ENCODE assay signal across 8 cellular contexts in the genomic region with DNA sequence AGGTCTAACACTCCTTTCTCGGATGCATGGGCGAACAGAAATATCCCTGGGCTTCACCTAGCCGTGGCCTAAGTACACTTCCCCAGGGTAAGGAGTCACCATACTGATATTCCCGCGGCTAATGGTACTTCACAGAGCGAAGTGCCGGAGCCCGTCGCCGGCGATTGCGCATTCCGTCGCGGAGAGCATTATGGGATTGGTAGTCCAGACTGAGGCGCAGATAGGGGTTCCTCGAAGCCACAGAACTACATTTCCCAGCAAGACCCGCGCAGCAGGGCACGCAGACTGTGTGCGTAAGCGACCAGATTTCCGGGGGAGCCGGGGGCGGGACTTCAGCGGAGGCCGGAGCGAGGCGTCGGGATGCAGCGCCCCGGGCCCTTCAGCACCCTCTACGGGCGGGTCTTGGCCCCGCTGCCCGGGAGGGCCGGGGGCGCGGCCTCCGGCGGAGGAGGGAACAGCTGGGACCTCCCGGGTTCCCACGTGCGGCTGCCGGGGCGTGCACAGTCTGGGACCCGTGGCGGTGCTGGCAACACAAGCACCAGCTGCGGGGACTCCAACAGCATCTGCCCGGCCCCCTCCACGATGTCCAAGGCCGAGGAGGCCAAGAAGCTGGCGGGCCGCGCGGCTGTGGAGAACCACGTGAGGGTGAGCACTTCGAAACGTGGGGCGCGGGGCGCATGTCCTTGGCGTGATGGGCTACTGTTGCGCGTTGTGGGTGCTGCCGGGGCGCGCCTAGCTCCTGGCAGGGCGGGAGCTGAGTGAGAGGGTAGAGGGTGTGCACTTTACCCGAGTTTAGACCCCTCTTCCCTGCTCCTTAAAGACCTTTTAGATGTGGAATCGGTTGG. TPM values are rescaled to one million over a fixed set of nuclear protein-coding genes. Genes with fewer than 3 reads are reported as not detected.
DNase-seq lines count a peak whose midpoint lies in the region; ATAC-seq, FAIRE-seq and TF ChIP-seq lines count a peak whose summit lies in the region.

Gene RPIA, plus strand, starts transcription at position 335 of the 845 bp plus-strand sequence. Its CDS starts 26 bp downstream, at position 361.

- peaks cover 5% of the 10 kb centered on the region for H3K36me3 Mint-ChIP-seq in activated naive CD8-positive, alpha-beta T cell treated with anti-CD3 and anti-CD28 coated beads, Interleukin-2, amount 10 ng/mL, durations not matched to agents 7 days and 5 days

- POLR2A ChIA-PET in activated naive CD8-positive, alpha-beta T cell treated with anti-CD3 and anti-CD28 coated beads, Interleukin-2, amount 10 ng/mL, durations not matched to agents 7 days and 5 days (lab: Charles Lee), result interaction anchor here (0.8 to 1.3 kb wide), 4 partner anchors 61 to 65 kb away, joined by 3 to 5 read pairs (median 3); no protein-coding TSS in a partner anchor

- H3K4me1 Mint-ChIP-seq in activated naive CD8-positive, alpha-beta T cell treated with anti-CD3 and anti-CD28 coated beads, Interleukin-2, amount 10 ng/mL, durations not matched to agents 7 days and 5 days, result peaks cover 30% of the 10 kb centered on the region

- H3K27me3 Mint-ChIP-seq in activated naive CD8-positive, alpha-beta T cell treated with anti-CD3 and anti-CD28 coated beads, Interleukin-2, amount 10 ng/mL, durations not matched to agents 7 days and 5 days, result no peaks in the 10 kb centered on the region

- H3K79me2 ChIP-seq in SU-DHL-6 (ENCODE audit: insufficient read depth, low read length), result peaks cover 49% of the 10 kb centered on the region

- H3F3A ChIP-seq in SU-DHL-6 (ENCODE audit: insufficient read depth), result no peaks in the 10 kb centered on the region

- H2AFZ ChIP-seq in SU-DHL-6 (ENCODE audit: low read depth, low read length, severe bottlenecking), result peak within 1 kb of the TSS; percentile 85

- intact Hi-C loops in Right ventricle myocardium inferior (cut with DNase I), result loop anchor here (1.0 to 5.0 kb wide), 2 partner anchors 46 to 64 kb away; partner anchors contain the start of gene EIF2AK3
- intact Hi-C loops in pancreas (cut with DNase I), result no loop called here
- intact Hi-C loops in tibial artery (cut with DNase I; ENCODE audit: low total_unique reads), result loop anchor here (2.0 kb wide), 1 partner anchor 65 kb away; the partner anchor contains the start of gene EIF2AK3

- H3K9ac ChIP-seq in SU-DHL-6 (ENCODE audit: low read length), result peak within 1 kb of the TSS; percentile 69

- DNase-seq in NCI-H128 (lab: John Stamatoyannopoulos, UW; ENCODE audit: unreplicated experiment) (peak; percentile 88), Right ventricle myocardium inferior (ENCODE audit: missing footprints) (peak; percentile 99), pancreas (peak; percentile 96 to 100 (median 99)), tibial artery (peak; percentile 99)
- peak; percentile 96 for DNase-seq in activated naive CD8-positive, alpha-beta T cell treated with anti-CD3 and anti-CD28 coated beads, Interleukin-2, amount 10 ng/mL, durations not matched to agents 7 days and 5 days

- WGBS in pancreas, 2 donors, result 0% methylated on average over 71 of the region's 71 CpGs

- ATAC-seq in HG02759 (IDR thresholded peaks at IDR 0.05; ENCODE audit: unreplicated experiment) (peak; percentile 96), Right ventricle myocardium inferior (peak; percentile 99), pancreas (peak; percentile 93 to 98 (median 94))
- ATAC-seq in activated naive CD8-positive, alpha-beta T cell treated with anti-CD3 and anti-CD28 coated beads, Interleukin-2, amount 10 ng/mL, durations not matched to agents 7 days and 5 days (ENCODE audit: low read depth), result peak; percentile 91

- H3K9me3 Mint-ChIP-seq in activated naive CD8-positive, alpha-beta T cell treated with anti-CD3 and anti-CD28 coated beads, Interleukin-2, amount 10 ng/mL, durations not matched to agents 7 days and 5 days, result no peaks in the 10 kb centered on the region

- H3K9me3 ChIP-seq in SU-DHL-6 (ENCODE audit: insufficient read depth, low read length), result no peaks in the 10 kb centered on the region
- no peaks in the 10 kb centered on the region for H3K9me3 ChIP-seq in pancreas
- no peaks in the 10 kb centered on the region for H3K9me3 ChIP-seq in tibial artery

- H3K27ac Mint-ChIP-seq in activated naive CD8-positive, alpha-beta T cell treated with anti-CD3 and anti-CD28 coated beads, Interleukin-2, amount 10 ng/mL, durations not matched to agents 7 days and 5 days, result peak within 1 kb of the TSS; percentile 87

- no peaks in the 10 kb centered on the region for H3K9me2 ChIP-seq in SU-DHL-6 (replicated peaks; ENCODE audit: insufficient read depth, low read length)

- peak within 1 kb of the TSS; percentile 87 for H3K4me3 Mint-ChIP-seq in activated naive CD8-positive, alpha-beta T cell treated with anti-CD3 and anti-CD28 coated beads, Interleukin-2, amount 10 ng/mL, durations not matched to agents 7 days and 5 days

- H3K27me3 ChIP-seq in SU-DHL-6 (ENCODE audit: low read length) (no peaks in the 10 kb centered on the region), pancreas (no peaks in the 10 kb centered on the region), tibial artery (no peaks in the 10 kb centered on the region)

- no peaks in the 10 kb centered on the region for H4K20me1 ChIP-seq in SU-DHL-6 (ENCODE audit: low read depth, low read length)

- H3K27ac ChIP-seq in SU-DHL-6 (ENCODE audit: low read depth, low read length), result peak within 1 kb of the TSS; percentile 39
- H3K27ac ChIP-seq in pancreas, result peak within 1 kb of the TSS; percentile 74 to 82 (median 78)
- peak within 1 kb of the TSS; percentile 73 to 78 for H3K27ac ChIP-seq in tibial artery

- no peaks in the 10 kb centered on the region for H3K36me3 ChIP-seq in SU-DHL-6 (ENCODE audit: low read length)
- no peaks in the 10 kb centered on the region for H3K36me3 ChIP-seq in pancreas
- H3K36me3 ChIP-seq in tibial artery, result no peaks in the 10 kb centered on the region

- peak; percentile 73 for TF ChIP-seq CTCF in GM12873 (IDR thresholded peaks at IDR 0.05; ENCODE audit: insufficient read depth, low read depth, low read length, missing control alignments)
- TF ChIP-seq CTCF in SU-DHL-6 (IDR thresholded peaks at IDR 0.05; ENCODE audit: insufficient read depth, low read length, poor library complexity, severe bottlenecking), result peak; percentile 46
- peak; percentile 49 to 80 (median 72) for TF ChIP-seq CTCF in pancreas (IDR thresholded peaks at IDR 0.05)
- peak; percentile 47 to 55 for TF ChIP-seq CTCF in tibial artery (IDR thresholded peaks at IDR 0.05)

- FAIRE-seq in pancreas (lab: Jason Lieb, UNC), result peak; percentile 57

- H3K4me1 ChIP-seq in pancreas (peaks cover 13 to 39% (median 20%) of the 10 kb centered on the region in 3 donors), tibial artery (peaks cover 0 to 28% (median 18%) of the 10 kb centered on the region in 4 donors)

- H3K4me2 ChIP-seq in SU-DHL-6 (ENCODE audit: low read depth, low read length, poor library complexity, severe bottlenecking), result peak within 1 kb of the TSS; percentile 94

- H3K4me3 ChIP-seq in SU-DHL-6 (ENCODE audit: insufficient read depth, low read length, poor library complexity, severe bottlenecking) (peak within 1 kb of the TSS; percentile 82), pancreas (peak within 1 kb of the TSS; percentile 59 to 84 (median 68)), tibial artery (peak within 1 kb of the TSS; percentile 80 to 98)

RNA-seq across cellular contexts. Expression of gene RPIA, which starts in this region (rescaled TPM):
- total RNA-seq in activated naive CD8-positive, alpha-beta T cell treated with anti-CD3 and anti-CD28 coated beads, Interleukin-2, amount 10 ng/mL, durations not matched to agents 7 days and 5 days, result 10 to 100 TPM; 36.9 to 37.5 TPM
- 15.8 TPM for total RNA-seq in Right ventricle myocardium inferior
- total RNA-seq in pancreas, result 10 to 100 TPM in 4 of 6 donors, 1 to 10 TPM in 2; 8.5 to 11.4 (median 10.3) TPM
- polyA plus RNA-seq in pancreas, result 10 to 100 TPM; 10.0 to 15.4 TPM

Comparison
In these comparisons a context has a peak if more than half of its experiments do, and no peak if none do; other contexts are left out.
1. Peak in every context shown above with its lines: DNase-seq, ATAC-seq, H3K4me3 ChIP-seq and H3K27ac ChIP-seq.
2. intact Hi-C loops: an anchor here in Right ventricle myocardium inferior (1.0 to 5.0 kb wide) and tibial artery (2.0 kb wide); none called in pancreas.